In genomic region chr4:169757575-169758184, GRCh38 we compare ENCODE assay signal across 8 cellular contexts. TPM values are rescaled to one million over a fixed set of nuclear protein-coding genes. Genes with fewer than 3 reads are reported as not detected.
DNase-seq lines count a peak whose midpoint lies in the region; ATAC-seq and TF ChIP-seq lines count a peak whose summit lies in the region.

Gene HPF1 (minus strand): TSS chr4:169757944. CDS start chr4:169757877, 67 bp downstream.

- H3K27ac Mint-ChIP-seq in HFFc6, result peak within 1 kb of the TSS; percentile 72
- peak within 1 kb of the TSS; percentile 66 for H3K27ac Mint-ChIP-seq in activated naive CD4-positive, alpha-beta T cell treated with anti-CD3 and anti-CD28 coated beads, Interleukin-2, amount 50 U/mL, for 24 hours

- H3K36me3 Mint-ChIP-seq in HFFc6 (ENCODE audit: low read depth), result no peaks in the 10 kb centered on the region
- no peaks in the 10 kb centered on the region for H3K36me3 Mint-ChIP-seq in activated naive CD4-positive, alpha-beta T cell treated with anti-CD3 and anti-CD28 coated beads, Interleukin-2, amount 50 U/mL, for 24 hours

- H3K27me3 Mint-ChIP-seq in HFFc6 (ENCODE audit: insufficient read depth), result no peaks in the 10 kb centered on the region; the same call in 1 of the 2 replicates
- no peaks in the 10 kb centered on the region for H3K27me3 Mint-ChIP-seq in activated naive CD4-positive, alpha-beta T cell treated with anti-CD3 and anti-CD28 coated beads, Interleukin-2, amount 50 U/mL, for 24 hours

- H3K27ac ChIP-seq in temporal lobe (ENCODE audit: low read depth, low read length), result peak within 1 kb of the TSS; percentile 61

- peak within 1 kb of the TSS; percentile 91 for H3K4me3 Mint-ChIP-seq in HFFc6
- H3K4me3 Mint-ChIP-seq in activated naive CD4-positive, alpha-beta T cell treated with anti-CD3 and anti-CD28 coated beads, Interleukin-2, amount 50 U/mL, for 24 hours, result peak within 1 kb of the TSS; percentile 96

- H3K4me3 ChIP-seq in NB4 (ENCODE audit: low read depth, low read length), result peak within 1 kb of the TSS; percentile 92

- DNase-seq in GM04504 (ENCODE audit: low read depth) (peak; percentile 65), HFFc6 (peak; percentile 70), NB4 (ENCODE audit: low read depth) (peak; percentile 92), germinal center (ENCODE audit: low spot score) (peak; percentile 96), occipital lobe (lab: John Stamatoyannopoulos, UW) (peak; percentile 92)

- peaks cover 19% of the 10 kb centered on the region for H3K4me1 Mint-ChIP-seq in HFFc6 (ENCODE audit: low read depth)
- H3K4me1 Mint-ChIP-seq in activated naive CD4-positive, alpha-beta T cell treated with anti-CD3 and anti-CD28 coated beads, Interleukin-2, amount 50 U/mL, for 24 hours, result peaks cover 24% of the 10 kb centered on the region

- TF ChIP-seq CTCF in HFFc6 (IDR thresholded peaks at IDR 0.05), result no peak
- no peak for TF ChIP-seq CTCF in NB4 (IDR thresholded peaks at IDR 0.05; ENCODE audit: low read depth, low read length)

- H3K9me3 Mint-ChIP-seq in HFFc6, result no peaks in the 10 kb centered on the region
- no peaks in the 10 kb centered on the region for H3K9me3 Mint-ChIP-seq in activated naive CD4-positive, alpha-beta T cell treated with anti-CD3 and anti-CD28 coated beads, Interleukin-2, amount 50 U/mL, for 24 hours

- TF ChIP-seq POLR2A in NB4 (IDR thresholded peaks at IDR 0.05; ENCODE audit: extremely low read depth, insufficient read length), result peak; percentile 18

- ATAC-seq in SK-N-SH treated with all-trans-retinoic acid at 6 μM for 48 hours, result peak; percentile 96

TF ChIP-seq in SK-N-SH treated with all-trans-retinoic acid at 6 μM for 48 hours, 23 proteins besides CTCF, POLR2A, EP300 and RAD21:
- TF ChIP-seq RARB (CRISPR knock-in tag; IDR thresholded peaks at IDR 0.05) (no peak), BACH2 (CRISPR knock-in tag; IDR thresholded peaks at IDR 0.05; ENCODE audit: borderline replicate concordance) (no peak), POU6F1 (CRISPR knock-in tag; IDR thresholded peaks at IDR 0.05; ENCODE audit: borderline replicate concordance, low read depth) (no peak), TSHZ2 (CRISPR knock-in tag; IDR thresholded peaks at IDR 0.05) (no peak), ZNF565 (CRISPR knock-in tag; conservative IDR thresholded peaks at IDR 0.05; ENCODE audit: low read depth) (no peak), CSRNP3 (CRISPR knock-in tag; IDR thresholded peaks at IDR 0.05) (no peak), ARNTL (CRISPR knock-in tag; IDR thresholded peaks at IDR 0.05; ENCODE audit: borderline replicate concordance, low read depth) (no peak), TOX (CRISPR knock-in tag; IDR thresholded peaks at IDR 0.05; ENCODE audit: borderline replicate concordance) (no peak), GLIS3 (CRISPR knock-in tag; IDR thresholded peaks at IDR 0.05) (no peak), PPARA (CRISPR knock-in tag; IDR thresholded peaks at IDR 0.05; ENCODE audit: borderline replicate concordance) (no peak), ESRRG (CRISPR knock-in tag; IDR thresholded peaks at IDR 0.05) (no peak), ZFP30 (CRISPR knock-in tag; IDR thresholded peaks at IDR 0.05) (no peak)
TF ChIP-seq in SK-N-SH treated with all-trans-retinoic acid at 6 μM for 48 hours: peak in this region for 0.

RNA-seq across cellular contexts. Expression of gene HPF1, which starts in this region (rescaled TPM):
- total RNA-seq in HFFc6 (2021; fragmentation: NEBNext Ultra II Directional; extraction: Animal tissue kit (Norgen Biotek cat#: 25700)), result 10 to 100 TPM; 25.5 to 33.9 (median 31.0) TPM
- total RNA-seq in occipital lobe, result 42.7 TPM
- total RNA-seq in temporal lobe, result 35.9 TPM

Comparison
In these comparisons a context has a peak if more than half of its experiments do, and no peak if none do; other contexts are left out.
1. Peak in every context shown above with its lines: DNase-seq, ATAC-seq, H3K4me3 ChIP-seq and H3K27ac ChIP-seq.